Comparison of ENCODE assay signal across 21 cellular contexts in genomic region chr9:111603041-111603440, GRCh38.
"Had no signal": no experiment of that assay in that cellular context is flagged by ENCODE, and none has a peak within 500 bp of the region (broad histone marks: within the 10 kb centered on the region; RNA-seq: fewer than 3 reads in every experiment).

No MANE protein-coding gene starts in this region.

- H3K4me2 ChIP-seq: SK-N-SH had no signal

- H3K4me3 ChIP-seq: ascending aorta, breast epithelium, lower lobe of right lung, skin epidermis, testis had no signal

- H3K4me1 ChIP-seq: breast epithelium had no signal

- DNase-seq: activated CD4-positive, alpha-beta T cell treated with anti-CD3 and anti-CD28 coated beads, Interleukin-2, amount 50 U/mL, for 1 hour; activated CD4-positive, CD25-positive, alpha-beta regulatory T cell treated with anti-CD3 and anti-CD28 coated beads, Interleukin-2, amount 50 U/mL, for 72 hours; activated CD8-positive, alpha-beta memory T cell treated with anti-CD3 and anti-CD28 coated beads, Interleukin-2, amount 50 U/mL, for 48 hours; activated gamma-delta T cell; activated T-cell treated with anti-CD3 and anti-CD28 coated beads, Interleukin-2, amount 50 U/mL, for 72 hours; cerebellar nuclear complex; cortex of kidney; effector CD8-positive, alpha-beta T cell; foreskin fibroblast; left colon; lower lobe of right lung; midbrain; nephron progenitor cell; right cardiac atrium; SK-N-SH; stimulated activated CD4-positive, alpha-beta T cell treated with anti-CD3 and anti-CD28 coated beads, Interleukin-15, amount 100 ng/mL, for 24 hours; stimulated activated CD4-positive, alpha-beta T cell treated with anti-CD3 and anti-CD28 coated beads, Interleukin-2, amount 100 ng/mL, for 48 hours; testis had no signal

- H3K9me3 ChIP-seq: ascending aorta, breast epithelium, lower lobe of right lung, SK-N-SH, testis had no signal

- ATAC-seq: activated T-cell treated with anti-CD3 and anti-CD28 coated beads, Interleukin-2, amount 50 U/mL, for 72 hours; left colon; lower lobe of right lung; right cardiac atrium had no signal

- H3K27me3 ChIP-seq: ascending aorta, breast epithelium, testis had no signal

- H3K27ac ChIP-seq: ascending aorta, breast epithelium, lower lobe of right lung, skin epidermis, testis had no signal

- H3K9me2 ChIP-seq: SK-N-SH had no signal

- H3K36me3 ChIP-seq: ascending aorta, breast epithelium, lower lobe of right lung had no signal
